ENCODE assay signal across 29 cellular contexts in the genomic region with DNA sequence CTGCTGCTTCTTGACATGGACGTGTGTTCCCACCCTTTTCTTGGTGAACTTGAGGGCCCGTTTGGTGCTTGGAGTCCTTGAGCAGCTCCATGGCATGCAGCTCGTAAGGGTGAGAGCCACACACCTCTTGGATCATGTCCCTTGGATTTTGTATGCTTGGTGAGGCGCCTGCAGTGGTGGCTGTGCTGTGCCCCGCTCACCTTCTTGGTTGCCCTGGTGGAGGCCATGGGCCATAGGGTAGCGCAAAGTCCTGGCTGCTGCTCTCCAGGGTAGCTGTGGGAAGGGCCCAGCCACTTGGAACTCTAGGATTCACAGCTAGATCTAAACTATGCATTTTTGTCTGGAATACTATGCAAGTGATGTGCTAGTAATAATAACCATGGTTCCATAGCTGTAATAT. TPM values are rescaled to one million over a fixed set of nuclear protein-coding genes. Genes with fewer than 3 reads are reported as not detected.
"Had no signal": no experiment of that assay in that cellular context is flagged by ENCODE, and none has a peak within 500 bp of the region (broad histone marks: within the 10 kb centered on the region; RNA-seq: fewer than 3 reads in every experiment).

No MANE protein-coding gene starts in this region.

- FAIRE-seq: small intestine had no signal

- DNase-seq: hypothalamus; islet precursor cell; left ventricle myocardium superior; lower lobe of right lung; mammary epithelial cell; mesenchymal stem cell; natural killer cell; nephron progenitor cell; ovary; retina; right cardiac atrium; sigmoid colon; small intestine; spleen; stimulated activated CD4-positive, alpha-beta T cell treated with anti-CD3 and anti-CD28 coated beads, Interleukin-4, amount 100 ng/mL, for 24 hours; stimulated activated naive CD4-positive, alpha-beta T cell; stimulated activated naive CD8-positive, alpha-beta T cell treated with anti-CD3 and anti-CD28 coated beads, Interleukin-15, amount 100 ng/mL, for 72 hours; substantia nigra; uterus had no signal

- H3K4me3 ChIP-seq: lower lobe of right lung, neural progenitor cell, ovary, prostate gland, sigmoid colon, spleen, tibial nerve, uterus had no signal

- H3K4me1 Mint-ChIP-seq: natural killer cell; nephron progenitor cell; neural progenitor cell; stimulated activated effector memory CD8-positive, alpha-beta T cell treated with anti-CD3 and anti-CD28 coated beads, Interleukin-12 subunit alpha, Interleukin-12 subunit beta, amount 100 ng/mL, for 72 hours; stimulated activated naive CD8-positive, alpha-beta T cell treated with anti-CD3 and anti-CD28 coated beads, Interleukin-15, amount 100 ng/mL, for 72 hours had no signal

- H3K27me3 Mint-ChIP-seq: stimulated activated naive CD8-positive, alpha-beta T cell treated with anti-CD3 and anti-CD28 coated beads, Interleukin-15, amount 100 ng/mL, for 72 hours had no signal

- H3K27ac Mint-ChIP-seq: natural killer cell; nephron progenitor cell; neural progenitor cell; stimulated activated effector memory CD8-positive, alpha-beta T cell treated with anti-CD3 and anti-CD28 coated beads, Interleukin-12 subunit alpha, Interleukin-12 subunit beta, amount 100 ng/mL, for 72 hours; stimulated activated naive CD8-positive, alpha-beta T cell treated with anti-CD3 and anti-CD28 coated beads, Interleukin-15, amount 100 ng/mL, for 72 hours; type B pancreatic cell had no signal

- H3K9ac ChIP-seq: neural progenitor cell had no signal

- H3K36me3 ChIP-seq: lower lobe of right lung, neural progenitor cell, ovary, prostate gland, sigmoid colon, spleen, tibial nerve, uterus had no signal

- H3K27ac ChIP-seq: lower lobe of right lung, neural progenitor cell, ovary, prostate gland, sigmoid colon, spleen, tibial nerve, uterus had no signal

- H3K36me3 Mint-ChIP-seq: natural killer cell; neural progenitor cell; stimulated activated effector memory CD8-positive, alpha-beta T cell treated with anti-CD3 and anti-CD28 coated beads, Interleukin-12 subunit alpha, Interleukin-12 subunit beta, amount 100 ng/mL, for 72 hours; type B pancreatic cell had no signal

- ATAC-seq: left ventricle myocardium superior; lower lobe of right lung; natural killer cell; right cardiac atrium; stimulated activated effector memory CD8-positive, alpha-beta T cell treated with anti-CD3 and anti-CD28 coated beads, Interleukin-12 subunit alpha, Interleukin-12 subunit beta, amount 100 ng/mL, for 72 hours; stimulated activated naive CD8-positive, alpha-beta T cell treated with anti-CD3 and anti-CD28 coated beads, Interleukin-15, amount 100 ng/mL, for 72 hours had no signal

- H3K27me3 ChIP-seq: neural progenitor cell, ovary, sigmoid colon, spleen, tibial nerve, uterus had no signal

- H2AFZ ChIP-seq: neural progenitor cell had no signal

- H3K4me3 Mint-ChIP-seq: natural killer cell; nephron progenitor cell; neural progenitor cell; stimulated activated effector memory CD8-positive, alpha-beta T cell treated with anti-CD3 and anti-CD28 coated beads, Interleukin-12 subunit alpha, Interleukin-12 subunit beta, amount 100 ng/mL, for 72 hours; stimulated activated naive CD8-positive, alpha-beta T cell treated with anti-CD3 and anti-CD28 coated beads, Interleukin-15, amount 100 ng/mL, for 72 hours; type B pancreatic cell had no signal

- H3K9me3 Mint-ChIP-seq: natural killer cell; nephron progenitor cell; neural progenitor cell; stimulated activated effector memory CD8-positive, alpha-beta T cell treated with anti-CD3 and anti-CD28 coated beads, Interleukin-12 subunit alpha, Interleukin-12 subunit beta, amount 100 ng/mL, for 72 hours; stimulated activated naive CD8-positive, alpha-beta T cell treated with anti-CD3 and anti-CD28 coated beads, Interleukin-15, amount 100 ng/mL, for 72 hours; type B pancreatic cell had no signal

- H3K9me3 ChIP-seq: lower lobe of right lung, ovary, prostate gland, sigmoid colon, spleen, uterus had no signal

- H3K4me1 ChIP-seq: lower lobe of right lung, neural progenitor cell, prostate gland, sigmoid colon, spleen, tibial nerve, uterus had no signal

- H3K4me2 ChIP-seq: neural progenitor cell had no signal

RNA-seq across cellular contexts. Expression of gene DPPA4, which starts 26.7 kb away (rescaled TPM):
- total RNA-seq: kidney epithelial cell, left ventricle myocardium superior, lower lobe of right lung, mammary epithelial cell, tibial nerve had no signal
- polyA plus RNA-seq: mammary epithelial cell, right cardiac atrium had no signal

RNA-seq across cellular contexts. Expression of gene DPPA2, which starts 47.8 kb away (rescaled TPM):
- total RNA-seq: kidney epithelial cell, left ventricle myocardium superior, lower lobe of right lung, mammary epithelial cell, mucosa of gallbladder, natural killer cell, omental fat pad, ovary, right cardiac atrium, sigmoid colon, spleen, temporal lobe, tibial nerve, ureter, uterus had no signal
- polyA plus RNA-seq: mammary epithelial cell, ovary, right cardiac atrium, sigmoid colon, small intestine, spleen had no signal
